In genomic region chr3:187955076-187955952, GRCh38 we compare ENCODE assay signal across 8 cellular contexts.
DNase-seq lines count a peak whose midpoint lies in the region; ATAC-seq lines count a peak whose summit lies in the region.

No MANE protein-coding gene starts in this region.

- no peak for ATAC-seq in HG02759 (IDR thresholded peaks at IDR 0.05; ENCODE audit: unreplicated experiment)
- ATAC-seq in HG03135 (IDR thresholded peaks at IDR 0.05; ENCODE audit: unreplicated experiment): no peak

- DNase-seq in Daoy (ENCODE audit: low read depth) (peak; percentile 32), OCI-M1 (lab: John Stamatoyannopoulos, UW) (peak; percentile 21), fibroblast of peridontal ligament (ENCODE audit: extremely low read depth) (peak; percentile 95), pulmonary artery endothelial cell (ENCODE audit: low read depth, low spot score) (peak; percentile 1), inferior parietal cortex (ENCODE audit: extremely low spot score) (no peak)
- no peak for DNase-seq in activated CD8-positive, alpha-beta memory T cell treated with anti-CD3 and anti-CD28 coated beads for 24 hours

Comparison
In these comparisons a context has a peak if more than half of its experiments do, and no peak if none do; other contexts are left out.
1. DNase-seq: peak in Daoy (single experiment), OCI-M1 (single experiment), fibroblast of peridontal ligament (single experiment) and pulmonary artery endothelial cell (single experiment); none in inferior parietal cortex (single experiment) and activated CD8-positive, alpha-beta memory T cell treated with anti-CD3 and anti-CD28 coated beads for 24 hours (single experiment).